ENCODE assay signal across 8 cellular contexts in genomic region chr11:86041975-86042378, GRCh38. TPM values are rescaled to one million over a fixed set of nuclear protein-coding genes. Genes with fewer than 3 reads are reported as not detected.
DNase-seq lines count a peak whose midpoint lies in the region; ATAC-seq and TF ChIP-seq lines count a peak whose summit lies in the region.

No MANE protein-coding gene starts in this region.

- peaks cover 65% of the 10 kb centered on the region for H3K4me1 Mint-ChIP-seq in activated T-cell treated with anti-CD3 and anti-CD28 coated beads, Interleukin-2, amount 50 U/mL, for 4 hours (ENCODE audit: low read depth)
- H3K4me1 Mint-ChIP-seq in neural crest cell, result peaks cover 40% of the 10 kb centered on the region

- H3K36me3 Mint-ChIP-seq in activated T-cell treated with anti-CD3 and anti-CD28 coated beads, Interleukin-2, amount 50 U/mL, for 4 hours (ENCODE audit: insufficient read depth), result peaks cover 6% of the 10 kb centered on the region
- no peaks in the 10 kb centered on the region for H3K36me3 Mint-ChIP-seq in neural crest cell (ENCODE audit: low read depth)

- no peak overlapping the region for H3K4me3 Mint-ChIP-seq in activated T-cell treated with anti-CD3 and anti-CD28 coated beads, Interleukin-2, amount 50 U/mL, for 4 hours
- no peak overlapping the region for H3K4me3 Mint-ChIP-seq in neural crest cell

- ATAC-seq in GM19395 (IDR thresholded peaks at IDR 0.05; ENCODE audit: unreplicated experiment) (peak; percentile 74), HG03469 (IDR thresholded peaks at IDR 0.05; ENCODE audit: unreplicated experiment) (peak; percentile 73)
- peak; percentile 74 for ATAC-seq in activated T-cell treated with anti-CD3 and anti-CD28 coated beads, Interleukin-2, amount 50 U/mL, for 4 hours

- peak overlapping the region; percentile 15 for H3K4me3 ChIP-seq in fibroblast of pulmonary artery (replicated peaks; ENCODE audit: low read depth, low read length)

- peak; percentile 86 for TF ChIP-seq CTCF in fibroblast of pulmonary artery (IDR thresholded peaks at IDR 0.05; ENCODE audit: low read length, missing control alignments)
- peak; percentile 97 for TF ChIP-seq CTCF in neural crest cell (conservative IDR thresholded peaks at IDR 0.05)

- H3K9me3 Mint-ChIP-seq in activated T-cell treated with anti-CD3 and anti-CD28 coated beads, Interleukin-2, amount 50 U/mL, for 4 hours, result no peaks in the 10 kb centered on the region
- H3K9me3 Mint-ChIP-seq in neural crest cell, result no peaks in the 10 kb centered on the region

- no peaks in the 10 kb centered on the region for H3K27me3 Mint-ChIP-seq in activated T-cell treated with anti-CD3 and anti-CD28 coated beads, Interleukin-2, amount 50 U/mL, for 4 hours (ENCODE audit: low read depth)
- H3K27me3 Mint-ChIP-seq in neural crest cell (ENCODE audit: low read depth), result no peaks in the 10 kb centered on the region

- no peak overlapping the region for H3K27ac Mint-ChIP-seq in neural crest cell (ENCODE audit: unreplicated experiment)

- DNase-seq in DMS53 (lab: John Stamatoyannopoulos, UW), result peak; percentile 93
- DNase-seq in NCI-H526 (lab: John Stamatoyannopoulos, UW), result peak; percentile 74 to 89
- peak; percentile 20 for DNase-seq in activated T-cell treated with anti-CD3 and anti-CD28 coated beads, Interleukin-2, amount 50 U/mL, for 4 hours
- DNase-seq in fibroblast of pulmonary artery (ENCODE audit: low read depth), result peak; percentile 96
- peak; percentile 66 for DNase-seq in neural crest cell (ENCODE audit: low read depth, low spot score)
- no peak for DNase-seq in cortex of kidney (lab: John Stamatoyannopoulos, UW)

RNA-seq across cellular contexts. Expression of gene PICALM, which starts 26.9 kb away (rescaled TPM):
- 100 to 1,000 TPM in 1 of 3 donors, 10 to 100 TPM in 2; 96.2 to 105 (median 97.6) TPM for total RNA-seq in activated T-cell treated with anti-CD3 and anti-CD28 coated beads, Interleukin-2, amount 50 U/mL, for 4 hours
- 109 and 111 TPM in 2 replicates for total RNA-seq in neural crest cell
